10 cellular contexts compared by ENCODE assay signal in genomic region chr10:29703276-29703675, GRCh38.
DNase-seq lines count a peak whose midpoint lies in the region; ATAC-seq and TF ChIP-seq lines count a peak whose summit lies in the region.
"Had no signal": no experiment of that assay in that cellular context is flagged by ENCODE, and none has a peak within 500 bp of the region (broad histone marks: within the 10 kb centered on the region; RNA-seq: fewer than 3 reads in every experiment).

No MANE protein-coding gene starts in this region.

- 35 to 42% methylated on average over 8 to 9 of the region's 9 CpGs for WGBS in thyroid gland, 2 donors

- H3K4me3 Mint-ChIP-seq in activated naive CD4-positive, alpha-beta T cell treated with anti-CD3 and anti-CD28 coated beads for 36 hours: peak overlapping the region; percentile 44
- H3K4me3 Mint-ChIP-seq: T-helper 1 cell treated with Interleukin-12 subunit alpha and Interleukin-12 subunit beta and Interleukin-4 antibody, amounts not matched to agents 30 μg/mL and 1 μg/mL, for 36 hours had no signal

- H3K4me3 ChIP-seq in OCI-LY7 (ENCODE audit: low read depth, low read length, poor library complexity, severe bottlenecking) (no peak overlapping the region), thyroid gland (replicated peaks in 1 of 3) (no peak overlapping the region)

- H2AFZ ChIP-seq in OCI-LY7 (ENCODE audit: low read length): 0 out of 2 replicates have a peak overlapping the region, but pooled peaks have one; percentile 46

- H3K9me3 Mint-ChIP-seq in activated naive CD4-positive, alpha-beta T cell treated with anti-CD3 and anti-CD28 coated beads for 36 hours: peaks cover 6% of the 10 kb centered on the region
- H3K9me3 Mint-ChIP-seq: T-helper 1 cell treated with Interleukin-12 subunit alpha and Interleukin-12 subunit beta and Interleukin-4 antibody, amounts not matched to agents 30 μg/mL and 1 μg/mL, for 36 hours had no signal

- no peaks in the 10 kb centered on the region for H4K20me1 ChIP-seq in OCI-LY7 (ENCODE audit: insufficient read depth, low read length)

- no peak for TF ChIP-seq POLR2A in thyroid gland (IDR thresholded peaks at IDR 0.05)

- BruUV-seq in OCI-LY7 (replicated peaks; lab: Mats Ljungman, UMichigan): no TSS peak

- no peaks in the 10 kb centered on the region for H3K9me3 ChIP-seq in OCI-LY7 (ENCODE audit: low read length)
- no peaks in the 10 kb centered on the region for H3K9me3 ChIP-seq in thyroid gland

- H3K27ac Mint-ChIP-seq in activated naive CD4-positive, alpha-beta T cell treated with anti-CD3 and anti-CD28 coated beads for 36 hours: peak overlapping the region; percentile 28

- no peak for TF ChIP-seq CTCF in OCI-LY7 (conservative IDR thresholded peaks at IDR 0.05; ENCODE audit: low read length)
- TF ChIP-seq CTCF in thyroid gland (IDR thresholded peaks at IDR 0.05): no peak

- H3K27me3 ChIP-seq in thyroid gland: no peaks in the 10 kb centered on the region

- no peaks in the 10 kb centered on the region for H3K27me3 Mint-ChIP-seq in activated naive CD4-positive, alpha-beta T cell treated with anti-CD3 and anti-CD28 coated beads for 36 hours (ENCODE audit: low read depth)

- H3K4me1 ChIP-seq in OCI-LY7 (ENCODE audit: insufficient read depth, low read length, poor library complexity, severe bottlenecking): no peaks in the 10 kb centered on the region
- H3K4me1 ChIP-seq in thyroid gland: peaks cover 28 to 44% of the 10 kb centered on the region in 2 donors

- ATAC-seq in left ventricle myocardium superior: no peak
- no peak for ATAC-seq in GM18517 (IDR thresholded peaks at IDR 0.05; ENCODE audit: unreplicated experiment)
- no peak for ATAC-seq in GM21737 (IDR thresholded peaks at IDR 0.05; ENCODE audit: unreplicated experiment)

- DNase-seq in activated naive CD4-positive, alpha-beta T cell treated with anti-CD3 and anti-CD28 coated beads for 36 hours: no peak
- no peak for DNase-seq in activated naive CD4-positive, alpha-beta T cell treated with Interleukin-2 at 50 U/mL for 16 hours
- DNase-seq in OCI-LY7 (ENCODE audit: low spot score): no peak
- peak; percentile 45 for DNase-seq in left ventricle myocardium superior
- peak; percentile 67 to 79 for DNase-seq in thyroid gland
- DNase-seq in NCI-H526 (lab: John Stamatoyannopoulos, UW): no peak
- DNase-seq: MM.1S had no signal

- H3K36me3 Mint-ChIP-seq in activated naive CD4-positive, alpha-beta T cell treated with anti-CD3 and anti-CD28 coated beads for 36 hours (ENCODE audit: low read depth): no peaks in the 10 kb centered on the region

- peaks cover 40% of the 10 kb centered on the region for H3K4me1 Mint-ChIP-seq in activated naive CD4-positive, alpha-beta T cell treated with anti-CD3 and anti-CD28 coated beads for 36 hours (ENCODE audit: low read depth)

- no peaks in the 10 kb centered on the region for H3K9me2 ChIP-seq in OCI-LY7 (ENCODE audit: insufficient read depth, low read length)

- POLR2A ChIA-PET in OCI-LY7 (lab: Charles Lee): no interaction called here

- H3K27ac ChIP-seq in OCI-LY7 (ENCODE audit: low read depth, low read length, poor library complexity, severe bottlenecking): no peak overlapping the region
- H3K27ac ChIP-seq in thyroid gland: peak overlapping the region; percentile 40 to 76 (median 51)

- no peaks in the 10 kb centered on the region for H3K79me2 ChIP-seq in OCI-LY7 (ENCODE audit: insufficient read depth, low read depth, low read length)

- intact Hi-C loops in activated naive CD4-positive, alpha-beta T cell treated with anti-CD3 and anti-CD28 coated beads for 36 hours (cut with micrococcal nuclease): loop anchor here (5.0 kb wide), 1 partner anchor 34 kb away; no protein-coding TSS in a partner anchor
- intact Hi-C loops in OCI-LY7 (cut with micrococcal nuclease; ENCODE audit: unreplicated experiment) (no loop called here), left ventricle myocardium superior (cut with micrococcal nuclease) (no loop called here), thyroid gland (cut with DNase I) (no loop called here)

- CTCF ChIA-PET in activated naive CD4-positive, alpha-beta T cell treated with anti-CD3 and anti-CD28 coated beads for 36 hours (lab: Charles Lee): interaction anchor here (1.2 kb wide), 1 partner anchor 32 kb away, joined by 4 read pairs; no protein-coding TSS in a partner anchor
- CTCF ChIA-PET in OCI-LY7 (lab: Charles Lee; ENCODE audit: unreplicated experiment): no interaction called here

- H3K36me3 ChIP-seq in OCI-LY7 (ENCODE audit: insufficient read depth, low read length): no peaks in the 10 kb centered on the region
- H3K36me3 ChIP-seq in thyroid gland: no peaks in the 10 kb centered on the region

- H3K4me2 ChIP-seq in OCI-LY7 (ENCODE audit: low read length): no peak overlapping the region

Comparison
In these comparisons a context has a peak if more than half of its experiments do, and no peak if none do; other contexts are left out.
1. DNase-seq: peak in left ventricle myocardium superior (single experiment) and thyroid gland (2 of 2); none in activated naive CD4-positive, alpha-beta T cell treated with anti-CD3 and anti-CD28 coated beads for 36 hours (single experiment), activated naive CD4-positive, alpha-beta T cell treated with Interleukin-2 at 50 U/mL for 16 hours (single experiment), OCI-LY7 (single experiment) and NCI-H526 (0 of 2).